Comparison of ENCODE assay signal across 8 cellular contexts in genomic region chr1:34858901-34859441, GRCh38. TPM values are rescaled to one million over a fixed set of nuclear protein-coding genes. Genes with fewer than 3 reads are reported as not detected.
DNase-seq lines count a peak whose midpoint lies in the region; ATAC-seq and TF ChIP-seq lines count a peak whose summit lies in the region.

No MANE protein-coding gene starts in this region.

- H3K9me3 ChIP-seq in ectodermal cell (ENCODE audit: control insufficient read depth, low read length) (no peaks in the 10 kb centered on the region), mucosa of descending colon (no peaks in the 10 kb centered on the region)

- no peak for TF ChIP-seq CTCF in mucosa of descending colon (IDR thresholded peaks at IDR 0.05)

- H3K36me3 ChIP-seq in ectodermal cell (ENCODE audit: control insufficient read depth, insufficient read depth, low read length) (peaks cover 10% of the 10 kb centered on the region), mucosa of descending colon (ENCODE audit: low read depth) (peaks cover 10% of the 10 kb centered on the region)

- peaks cover 15% of the 10 kb centered on the region for H3K27me3 ChIP-seq in ectodermal cell (ENCODE audit: control insufficient read depth, insufficient read depth, low read length, poor library complexity, severe bottlenecking)

- intact Hi-C loops in mucosa of descending colon (cut with DNase I, micrococcal nuclease), result loop anchor here in 1 of 2 donors (10.0 kb wide), 1 partner anchor 406 kb away; the partner anchor contains the start of gene ZMYM4

- H3K27ac ChIP-seq in ectodermal cell (ENCODE audit: insufficient read depth, low read depth, low read length, poor library complexity, severe bottlenecking) (no peak overlapping the region), temporal lobe (ENCODE audit: low read depth, low read length) (peak overlapping the region; percentile 73)

- H3K4me3 ChIP-seq in GM08714 (ENCODE audit: low read length) (peak overlapping the region; percentile 96), ectodermal cell (ENCODE audit: insufficient read depth, low read depth, low read length) (peak overlapping the region; percentile 68), mucosa of descending colon (peak overlapping the region; percentile 89)

- H3K4me1 ChIP-seq in ectodermal cell (ENCODE audit: control insufficient read depth, insufficient read depth, low read length) (peaks cover 4% of the 10 kb centered on the region), mucosa of descending colon (ENCODE audit: low read depth) (peaks cover 22% of the 10 kb centered on the region)

- 2 to 3% methylated on average over 15 of the region's 15 CpGs for WGBS in ectodermal cell, 2 experiments

- peak; percentile 13 for ATAC-seq in HG03378 (IDR thresholded peaks at IDR 0.05; ENCODE audit: unreplicated experiment)
- peak; percentile 17 to 37 for ATAC-seq in activated CD4-positive, CD25-positive, alpha-beta regulatory T cell treated with anti-CD3 and anti-CD28 coated beads, Interleukin-2, amount 50 U/mL, for 24 hours
- peak; percentile 54 for ATAC-seq in mucosa of descending colon

- DNase-seq in mucosa of descending colon (peak in 2 of 3 donors; percentile 34 to 55), MV-4-11 (lab: John Stamatoyannopoulos, UW) (no peak), NCI-H1092 (lab: John Stamatoyannopoulos, UW) (no peak)

RNA-seq across cellular contexts. Expression of gene SMIM12, which starts 0.6 kb away (rescaled TPM):
- 32.9 TPM for polyA plus RNA-seq in ectodermal cell (2013, experiment 1 of 4)
- 30.4 TPM for polyA plus RNA-seq in ectodermal cell (2013, experiment 2 of 4)
- polyA plus RNA-seq in ectodermal cell (2013, experiment 3 of 4), result 22.5 TPM
- 29.1 TPM for polyA plus RNA-seq in ectodermal cell (2013, experiment 4 of 4)
- 10 to 100 TPM; 50.8 to 53.8 (median 51.8) TPM for total RNA-seq in mucosa of descending colon
- total RNA-seq in temporal lobe, result 7.4 TPM

Comparison
In these comparisons a context has a peak if more than half of its experiments do, and no peak if none do; other contexts are left out.
1. DNase-seq: peak in mucosa of descending colon (2 of 3); none in MV-4-11 (single experiment) and NCI-H1092 (single experiment).
2. Peak in every context shown above with its lines, with median percentiles within 50 percentile points of each other: H3K4me3 ChIP-seq and ATAC-seq.